8 cellular contexts compared by ENCODE assay signal in genomic region chr7:25565949-25566348, GRCh38.
DNase-seq lines count a peak whose midpoint lies in the region; ATAC-seq and TF ChIP-seq lines count a peak whose summit lies in the region.

No MANE protein-coding gene starts in this region.

- H3K36me3 ChIP-seq in kidney epithelial cell (ENCODE audit: control insufficient read depth, insufficient read depth, low read length), result no peaks in the 10 kb centered on the region

- no peaks in the 10 kb centered on the region for H3K27me3 ChIP-seq in kidney epithelial cell (ENCODE audit: control insufficient read depth, insufficient read depth, low read length)

- DNase-seq in activated CD4-positive, CD25-positive, alpha-beta regulatory T cell (lab: John Stamatoyannopoulos, UW), result peak; percentile 12 to 40 (median 20)
- DNase-seq in NCI-H2107 (lab: John Stamatoyannopoulos, UW) (peak; percentile 74), cardiac fibroblast (ENCODE audit: low read depth in 2 of 2) (peak; percentile 78 to 84), kidney epithelial cell (ENCODE audit: low read depth) (no peak)
- DNase-seq in stimulated activated CD4-positive, alpha-beta T cell treated with anti-CD3 and anti-CD28 coated beads, Interleukin-1b, Interleukin-23, amount 100 ng/mL, for 48 hours, result peak; percentile 56

- ATAC-seq in activated CD4-positive, CD25-positive, alpha-beta regulatory T cell treated with anti-CD3 and anti-CD28 coated beads, Interleukin-2, amount 50 U/mL, for 24 hours, result no peak
- ATAC-seq in GM18868 (IDR thresholded peaks at IDR 0.05; ENCODE audit: unreplicated experiment), result no peak

- TF ChIP-seq CTCF in WI38 (IDR thresholded peaks at IDR 0.05; ENCODE audit: low read depth, low read length) (peak; percentile 100), cardiac fibroblast (IDR thresholded peaks at IDR 0.05; ENCODE audit: low read depth, low read length) (peak; percentile 100), kidney epithelial cell (IDR thresholded peaks at IDR 0.05; ENCODE audit: insufficient read depth, low read length, poor library complexity, severe bottlenecking) (peak; percentile 100)

- H3K4me3 ChIP-seq in WI38 (ENCODE audit: low read depth, low read length) (no peak overlapping the region), cardiac fibroblast (replicated peaks in 1 of 2; ENCODE audit: low read depth in 2 of 2, low read length in 2 of 2) (no peak overlapping the region), kidney epithelial cell (ENCODE audit: low read depth, low read length) (no peak overlapping the region)
